ENCODE assay signal across 8 cellular contexts in genomic region chr10:28678687-28679457, GRCh38. TPM values are rescaled to one million over a fixed set of nuclear protein-coding genes. Genes with fewer than 3 reads are reported as not detected.
DNase-seq lines count a peak whose midpoint lies in the region; ATAC-seq and TF ChIP-seq lines count a peak whose summit lies in the region.

No MANE protein-coding gene starts in this region.

- H3K79me1 ChIP-seq in IMR-90 (ENCODE audit: low read depth in 1 of 2, low read length in 2 of 2) = peaks cover 11 to 38% of the 10 kb centered on the region in 2 experiments

- H3K4me2 ChIP-seq in IMR-90 (ENCODE audit: low read depth, low read length) = peak overlapping the region; percentile 91

- no peak overlapping the region for H4K5ac ChIP-seq in IMR-90 (ENCODE audit: low read depth, low read length)

- no peak overlapping the region for H2AK9ac ChIP-seq in IMR-90 (replicated peaks; ENCODE audit: low read depth, low read length, poor library complexity)

- DNase-seq in AG04450 (ENCODE audit: low read depth, low spot score) (no peak), IMR-90 (peak; percentile 24), iPS DF 6.9 (ENCODE audit: low read depth, low spot score) (no peak), COLO668 (lab: John Stamatoyannopoulos, UW; ENCODE audit: unreplicated experiment) (no peak), NCI-H510A treated with DMSO at 0.1 percent for 48 hours (lab: John Stamatoyannopoulos, UW) (no peak)
- DNase-seq in activated T-helper 1 cell treated with anti-CD3 and anti-CD28 coated beads, Interleukin-12 subunit alpha, Interleukin-12 subunit beta, Interleukin-2, Interleukin-4 antibody, amounts not matched to agents 30 ng/mL and 10 ng/mL and 1 ng/mL, durations not matched to agents 14 hours and 24 hours and 36 hours (ENCODE audit: low spot score) = no peak
- no peak for DNase-seq in stimulated activated effector memory CD8-positive, alpha-beta T cell treated with anti-CD3 and anti-CD28 coated beads, Interleukin-12 subunit alpha, Interleukin-12 subunit beta, amount 100 ng/mL, for 72 hours (ENCODE audit: low spot score in 2 of 2)

- H2BK20ac ChIP-seq in IMR-90 (ENCODE audit: low read depth, low read length) = no peak overlapping the region

- H3K4me1 Mint-ChIP-seq in activated T-helper 1 cell treated with anti-CD3 and anti-CD28 coated beads, Interleukin-12 subunit alpha, Interleukin-12 subunit beta, Interleukin-2, Interleukin-4 antibody, amounts not matched to agents 30 ng/mL and 10 ng/mL and 1 ng/mL, durations not matched to agents 14 hours and 24 hours and 36 hours (ENCODE audit: low read depth) = peaks cover 27% of the 10 kb centered on the region
- peaks cover 23% of the 10 kb centered on the region for H3K4me1 Mint-ChIP-seq in stimulated activated effector memory CD8-positive, alpha-beta T cell treated with anti-CD3 and anti-CD28 coated beads, Interleukin-12 subunit alpha, Interleukin-12 subunit beta, amount 100 ng/mL, for 72 hours

- peak overlapping the region; percentile 20; the same call in 1 of the 2 replicates for H2BK120ac ChIP-seq in IMR-90 (ENCODE audit: low read depth, low read length)

- peak overlapping the region; percentile 24 to 38; a peak in 1 of 4 replicates for H4K8ac ChIP-seq in IMR-90 (ENCODE audit: low read depth in 2 of 2, low read length in 2 of 2)

- WGBS in IMR-90 (ENCODE audit: extremely low coverage in 2 of 2, insufficient read length in 1 of 2), 2 experiments = no CpG with 5 or more reads among the region's 12 CpGs
- WGBS in iPS DF 6.9 (ENCODE audit: insufficient coverage, insufficient read length) = no CpG with 5 or more reads among the region's 12 CpGs

- H3K9ac ChIP-seq in IMR-90 (ENCODE audit: low read depth, low read length) = peak overlapping the region; percentile 93

- H2AK5ac ChIP-seq in IMR-90 (ENCODE audit: low read depth, low read length) = no peak overlapping the region

- H3K4ac ChIP-seq in IMR-90 (ENCODE audit: low read depth, low read length) = peak overlapping the region; percentile 54; the same call in 1 of the 2 replicates

- POLR2A ChIA-PET in AG04450 (lab: Yijun Ruan, JAX) = interaction anchor here (0.7 to 1.5 kb wide), 6 partner anchors 56 to 626 kb away, joined by 3 to 6 read pairs (median 4); no protein-coding TSS in a partner anchor
- POLR2A ChIA-PET in IMR-90 (lab: Charles Lee; ENCODE audit: unreplicated experiment) = interaction anchor here (0.8 kb wide), 1 partner anchor 453 kb away, joined by 3 read pairs; no protein-coding TSS in a partner anchor

- in situ Hi-C loops in IMR-90 (cut with MboI; ENCODE audit: low sequenced_read_pairs) = loop anchor here (5.0 to 25.0 kb wide), 3 partner anchors 108 to 453 kb away; no protein-coding TSS in a partner anchor

- TF ChIP-seq RAD21 in IMR-90 (IDR thresholded peaks at IDR 0.05; ENCODE audit: low read length) = peak; percentile 2; the same call in 1 of the 2 replicates

- no peak for TF ChIP-seq CTCF in AG04450 (IDR thresholded peaks at IDR 0.05; ENCODE audit: low read depth, low read length)
- TF ChIP-seq CTCF in IMR-90 (conservative IDR thresholded peaks at IDR 0.05; ENCODE audit: low read depth, low read length) = no peak

- dilution Hi-C loops in IMR-90 (cut with HindIII; ENCODE audit: low sequenced_read_pairs, unreplicated experiment) = no loop called here

- peak overlapping the region; percentile 36; the same call in 1 of the 3 replicates for H2BK15ac ChIP-seq in IMR-90 (ENCODE audit: low read depth, low read length)

- H3K27me3 Mint-ChIP-seq in activated T-helper 1 cell treated with anti-CD3 and anti-CD28 coated beads, Interleukin-12 subunit alpha, Interleukin-12 subunit beta, Interleukin-2, Interleukin-4 antibody, amounts not matched to agents 30 ng/mL and 10 ng/mL and 1 ng/mL, durations not matched to agents 14 hours and 24 hours and 36 hours (ENCODE audit: insufficient read depth) = peaks cover 71% of the 10 kb centered on the region

- peaks cover 6% of the 10 kb centered on the region for H3K4me1 ChIP-seq in IMR-90 (ENCODE audit: control insufficient read depth, insufficient read depth, low read length)
- peaks cover 2% of the 10 kb centered on the region for H3K4me1 ChIP-seq in iPS DF 6.9 (ENCODE audit: control insufficient read depth, insufficient read depth, low read length)

- H3K14ac ChIP-seq in IMR-90 (replicated peaks; ENCODE audit: low read depth, low read length) = peak overlapping the region; percentile 35

- peak overlapping the region; percentile 82 for H3K4me3 Mint-ChIP-seq in activated T-helper 1 cell treated with anti-CD3 and anti-CD28 coated beads, Interleukin-12 subunit alpha, Interleukin-12 subunit beta, Interleukin-2, Interleukin-4 antibody, amounts not matched to agents 30 ng/mL and 10 ng/mL and 1 ng/mL, durations not matched to agents 14 hours and 24 hours and 36 hours
- peak overlapping the region; percentile 66 for H3K4me3 Mint-ChIP-seq in stimulated activated effector memory CD8-positive, alpha-beta T cell treated with anti-CD3 and anti-CD28 coated beads, Interleukin-12 subunit alpha, Interleukin-12 subunit beta, amount 100 ng/mL, for 72 hours

- peak overlapping the region; percentile 16 for H2BK5ac ChIP-seq in IMR-90 (ENCODE audit: low read depth, low read length, poor library complexity, severe bottlenecking)

- peaks cover 30% of the 10 kb centered on the region for H4K20me1 ChIP-seq in IMR-90 (ENCODE audit: insufficient read depth, low read length)

- peaks cover 3% of the 10 kb centered on the region for H3K36me3 Mint-ChIP-seq in activated T-helper 1 cell treated with anti-CD3 and anti-CD28 coated beads, Interleukin-12 subunit alpha, Interleukin-12 subunit beta, Interleukin-2, Interleukin-4 antibody, amounts not matched to agents 30 ng/mL and 10 ng/mL and 1 ng/mL, durations not matched to agents 14 hours and 24 hours and 36 hours (ENCODE audit: low read depth)
- no peaks in the 10 kb centered on the region for H3K36me3 Mint-ChIP-seq in stimulated activated effector memory CD8-positive, alpha-beta T cell treated with anti-CD3 and anti-CD28 coated beads, Interleukin-12 subunit alpha, Interleukin-12 subunit beta, amount 100 ng/mL, for 72 hours

- peak overlapping the region; percentile 37 for H3K56ac ChIP-seq in IMR-90 (ENCODE audit: extremely low read depth, insufficient read depth, low read length)

- H3K9me3 ChIP-seq in AG04450 (ENCODE audit: control insufficient read depth, insufficient read depth, low read length) = no peaks in the 10 kb centered on the region; the same call in 1 of the 2 replicates
- no peaks in the 10 kb centered on the region for H3K9me3 ChIP-seq in IMR-90 (ENCODE audit: control insufficient read depth, insufficient read depth, low read length)
- no peaks in the 10 kb centered on the region for H3K9me3 ChIP-seq in iPS DF 6.9 (ENCODE audit: control insufficient read depth, insufficient read depth, low read length)

- no peak for TF ChIP-seq POLR2A in IMR-90 (IDR thresholded peaks at IDR 0.05; ENCODE audit: low read depth, low read length)

- peak overlapping the region; percentile 75 for H2AFZ ChIP-seq in IMR-90 (replicated peaks; ENCODE audit: low read length, poor library complexity)

- CTCF ChIA-PET in AG04450 (lab: Charles Lee) (interaction anchor here (0.7 to 1.6 kb wide), 3 partner anchors 15 to 523 kb away, joined by 3 to 6 read pairs (median 4); no protein-coding TSS in a partner anchor), IMR-90 (lab: Yijun Ruan, JAX) (no interaction called here)

- no peak overlapping the region for H3K27ac Mint-ChIP-seq in activated T-helper 1 cell treated with anti-CD3 and anti-CD28 coated beads, Interleukin-12 subunit alpha, Interleukin-12 subunit beta, Interleukin-2, Interleukin-4 antibody, amounts not matched to agents 30 ng/mL and 10 ng/mL and 1 ng/mL, durations not matched to agents 14 hours and 24 hours and 36 hours
- no peak overlapping the region for H3K27ac Mint-ChIP-seq in stimulated activated effector memory CD8-positive, alpha-beta T cell treated with anti-CD3 and anti-CD28 coated beads, Interleukin-12 subunit alpha, Interleukin-12 subunit beta, amount 100 ng/mL, for 72 hours

- H3K9me3 Mint-ChIP-seq in activated T-helper 1 cell treated with anti-CD3 and anti-CD28 coated beads, Interleukin-12 subunit alpha, Interleukin-12 subunit beta, Interleukin-2, Interleukin-4 antibody, amounts not matched to agents 30 ng/mL and 10 ng/mL and 1 ng/mL, durations not matched to agents 14 hours and 24 hours and 36 hours = no peaks in the 10 kb centered on the region
- no peaks in the 10 kb centered on the region for H3K9me3 Mint-ChIP-seq in stimulated activated effector memory CD8-positive, alpha-beta T cell treated with anti-CD3 and anti-CD28 coated beads, Interleukin-12 subunit alpha, Interleukin-12 subunit beta, amount 100 ng/mL, for 72 hours

- peak overlapping the region; percentile 93 for H3K23ac ChIP-seq in IMR-90 (ENCODE audit: low read depth, low read length)

- peaks cover 20% of the 10 kb centered on the region for H3K27me3 ChIP-seq in AG04450 (ENCODE audit: control insufficient read depth, insufficient read depth, low read length)
- peaks cover 24% of the 10 kb centered on the region for H3K27me3 ChIP-seq in IMR-90 (ENCODE audit: control insufficient read depth, insufficient read depth, low read length)
- no peaks in the 10 kb centered on the region for H3K27me3 ChIP-seq in iPS DF 6.9 (ENCODE audit: control insufficient read depth, insufficient read depth, low read length)

- H3K27ac ChIP-seq in AG04450 (ENCODE audit: low read depth, low read length) = no peak overlapping the region
- H3K27ac ChIP-seq in IMR-90 (ENCODE audit: insufficient read depth, low read length) = peak overlapping the region; percentile 54
- H3K27ac ChIP-seq in iPS DF 6.9 (ENCODE audit: low read length) = no peak overlapping the region

- peak overlapping the region; percentile 90 for H3K18ac ChIP-seq in IMR-90 (ENCODE audit: low read depth, low read length)

- peaks cover 5% of the 10 kb centered on the region; the same call in 1 of the 2 replicates for H3K9me1 ChIP-seq in IMR-90 (ENCODE audit: insufficient read depth, low read length)

- TSS peak; percentile 51 for BruUV-seq in IMR-90 (replicated peaks; lab: Mats Ljungman, UMichigan)

- peak overlapping the region; percentile 79 for H3K4me3 ChIP-seq in AG04450 (ENCODE audit: low read depth, low read length)
- peak overlapping the region; percentile 89 for H3K4me3 ChIP-seq in IMR-90 (ENCODE audit: insufficient read depth, low read depth, low read length)
- peak overlapping the region; percentile 93; the same call in 1 of the 2 replicates for H3K4me3 ChIP-seq in iPS DF 6.9 (ENCODE audit: low read length)

- intact Hi-C loops in IMR-90 (cut with micrococcal nuclease) = loop anchor here (1.0 to 5.0 kb wide), 7 partner anchors 162 to 578 kb away; no protein-coding TSS in a partner anchor
- intact Hi-C loops in activated T-helper 1 cell treated with anti-CD3 and anti-CD28 coated beads, Interleukin-12 subunit alpha, Interleukin-12 subunit beta, Interleukin-2, Interleukin-4 antibody, amounts not matched to agents 30 ng/mL and 10 ng/mL and 1 ng/mL, durations not matched to agents 14 hours and 24 hours and 36 hours (cut with micrococcal nuclease) = loop anchor here (2.0 to 5.0 kb wide), 5 partner anchors 208 to 936 kb away; partner anchors contain the start of gene MPP7

- H4K91ac ChIP-seq in IMR-90 (ENCODE audit: insufficient read depth, low read depth, low read length) = 0 out of 2 replicates have a peak overlapping the region, but pooled peaks have one; percentile 31

- no peak for ATAC-seq in IMR-90 (ENCODE audit: low read depth)
- ATAC-seq in stimulated activated effector memory CD8-positive, alpha-beta T cell treated with anti-CD3 and anti-CD28 coated beads, Interleukin-12 subunit alpha, Interleukin-12 subunit beta, amount 100 ng/mL, for 72 hours = no peak
- ATAC-seq in HG03039 (IDR thresholded peaks at IDR 0.05; ENCODE audit: unreplicated experiment) = no peak

- H3K36me3 ChIP-seq in IMR-90 (ENCODE audit: control insufficient read depth, insufficient read depth, low read length) (peaks cover 7% of the 10 kb centered on the region), iPS DF 6.9 (ENCODE audit: control insufficient read depth, insufficient read depth, low read length) (peaks cover 5% of the 10 kb centered on the region; the same call in 1 of the 2 replicates)

RNA-seq across cellular contexts. Expression of gene BAMBI, which starts 1.6 kb away (rescaled TPM):
- polyA plus RNA-seq in AG04450 (2011; rRNA removed) (10.8 and 11.0 TPM in 2 replicates), IMR-90 (2012; rRNA removed) (13.4 and 14.4 TPM in 2 replicates)
- polyA minus RNA-seq in AG04450 (2011; rRNA and poly(A)+ RNA removed) = 6.3 and 7.0 TPM in 2 replicates
- total RNA-seq in IMR-90 (2012; rRNA removed) = 19.4 and 20.8 TPM in 2 replicates
- 8.3 and 14.5 TPM in 2 replicates for polyA plus RNA-seq in IMR-90 (2012; cell fraction: cytosol; rRNA removed)
- polyA plus RNA-seq in IMR-90 (2012; cell fraction: nucleus; rRNA removed; ENCODE audit: low replicate concordance) = 8.6 and 10.7 TPM in 2 replicates
- total RNA-seq in activated T-helper 1 cell treated with anti-CD3 and anti-CD28 coated beads, Interleukin-12 subunit alpha, Interleukin-12 subunit beta, Interleukin-2, Interleukin-4 antibody, amounts not matched to agents 30 ng/mL and 10 ng/mL and 1 ng/mL, durations not matched to agents 14 hours and 24 hours and 36 hours = 0.23 and 0.81 TPM in 2 replicates

Comparison
In these comparisons a context has a peak if more than half of its experiments do, and no peak if none do; other contexts are left out.
1. RNA of gene BAMBI, which starts 1.6 kb away (total RNA-seq): 19.4 to 20.8 TPM in IMR-90; 0.23 to 0.81 TPM in activated T-helper 1 cell treated with anti-CD3 and anti-CD28 coated beads, Interleukin-12 subunit alpha, Interleukin-12 subunit beta, Interleukin-2, Interleukin-4 antibody, amounts not matched to agents 30 ng/mL and 10 ng/mL and 1 ng/mL, durations not matched to agents 14 hours and 24 hours and 36 hours; every median in the first group is over 10 times any median in the second.
2. Peak in every context shown above with its lines, with median percentiles within 50 percentile points of each other: H3K4me3 ChIP-seq.